ENCODE assay signal across 8 cellular contexts in the genomic region with DNA sequence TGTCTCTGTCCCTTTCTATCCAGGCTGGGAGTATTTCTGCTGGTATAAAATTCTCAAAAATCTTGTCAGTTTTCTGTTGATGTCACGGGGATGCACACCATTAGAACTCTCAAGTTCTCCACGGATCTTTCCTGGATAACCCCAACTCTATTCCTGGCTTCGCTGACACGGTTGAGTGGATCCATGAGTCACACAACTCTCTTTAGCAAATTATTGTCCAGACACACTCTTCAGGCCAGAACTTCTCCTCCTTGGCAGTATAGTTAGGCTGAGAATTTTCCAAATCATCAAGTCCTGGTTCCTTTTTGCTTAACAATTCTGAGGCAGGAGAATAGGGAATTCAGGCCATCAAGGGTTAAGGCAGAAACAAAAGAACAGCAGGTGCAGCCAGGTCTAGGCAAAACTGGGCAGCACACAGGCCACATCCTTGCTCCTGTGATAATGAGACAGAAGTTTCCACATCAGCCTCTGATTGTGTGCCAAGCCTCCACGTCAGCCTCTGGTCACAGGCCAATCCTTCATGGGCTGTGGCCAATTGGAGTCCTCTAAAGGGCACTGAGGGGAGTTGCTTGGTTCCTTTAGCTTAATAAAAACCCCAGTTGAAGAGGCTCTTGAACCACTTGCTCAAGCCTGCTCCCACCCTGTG. TPM values are rescaled to one million over a fixed set of nuclear protein-coding genes. Genes with fewer than 3 reads are reported as not detected.
A peak's percentile ranks its signal among the peaks of the same experiment; 100 is the strongest.
DNase-seq lines count a peak whose midpoint lies in the region; ATAC-seq and TF ChIP-seq lines count a peak whose summit lies in the region.

No MANE protein-coding gene starts in this region.

- no peaks in the 10 kb centered on the region for H3K27me3 Mint-ChIP-seq in activated CD4-positive, alpha-beta T cell treated with anti-CD3 and anti-CD28 coated beads, Interleukin-2, amount 10 ng/mL, durations not matched to agents 24 days and 14 days

- no peaks in the 10 kb centered on the region for H3K9me3 ChIP-seq in HUES64 (ENCODE audit: insufficient read depth, low read depth, low read length)
- H3K9me3 ChIP-seq in adipocyte (ENCODE audit: control insufficient read depth, low read length): no peaks in the 10 kb centered on the region
- no peaks in the 10 kb centered on the region for H3K9me3 ChIP-seq in heart right ventricle

- H3K9me3 Mint-ChIP-seq in activated CD4-positive, alpha-beta T cell treated with anti-CD3 and anti-CD28 coated beads, Interleukin-2, amount 10 ng/mL, durations not matched to agents 24 days and 14 days: no peaks in the 10 kb centered on the region

- WGBS in HUES64: 76% methylated on average over 5 of the region's 5 CpGs
- WGBS in heart right ventricle, 2 donors: 27 to 29% methylated on average over 5 of the region's 5 CpGs

- H3K36me3 ChIP-seq in HUES64 (ENCODE audit: insufficient read depth, low read length) (no peaks in the 10 kb centered on the region), adipocyte (ENCODE audit: control insufficient read depth, insufficient read depth, low read length, severe bottlenecking) (no peaks in the 10 kb centered on the region), heart right ventricle (peaks cover 0 to 6% (median 0%) of the 10 kb centered on the region in 9 donors)

- in situ Hi-C loops in ACHN (cut with HindIII; ENCODE audit: low pct_ligation_motif_present, low pct_unique_long_range_greater_than_20kb, low sequenced_read_pairs): no loop called here

- TF ChIP-seq CTCF in heart right ventricle (IDR thresholded peaks at IDR 0.05): peak in 1 of 9 donors; percentile 4

- peak; percentile 84 to 95 (median 90) for ATAC-seq in heart right ventricle
- ATAC-seq in GM19035 (IDR thresholded peaks at IDR 0.05; ENCODE audit: unreplicated experiment): no peak

- H3K27ac ChIP-seq in HUES64 (ENCODE audit: low read depth, low read length) (no peak overlapping the region), heart right ventricle (peak overlapping the region; percentile 42 to 86 (median 76))

- H3K27me3 ChIP-seq in HUES64 (ENCODE audit: insufficient read depth, low read length): no peaks in the 10 kb centered on the region
- no peaks in the 10 kb centered on the region for H3K27me3 ChIP-seq in adipocyte (replicated peaks; ENCODE audit: control insufficient read depth, insufficient read depth, low read length)
- H3K27me3 ChIP-seq in heart right ventricle: no peaks in the 10 kb centered on the region

- H3K4me3 Mint-ChIP-seq in activated CD4-positive, alpha-beta T cell treated with anti-CD3 and anti-CD28 coated beads, Interleukin-2, amount 10 ng/mL, durations not matched to agents 24 days and 14 days: no peak overlapping the region

- intact Hi-C loops in heart right ventricle (cut with DNase I): loop anchor here in 4 of 10 donors (5.0 to 10.0 kb wide), 3 partner anchors 529 to 537 kb away; no protein-coding TSS in a partner anchor
- intact Hi-C loops in activated CD4-positive, alpha-beta T cell treated with anti-CD3 and anti-CD28 coated beads, Interleukin-2, amount 10 ng/mL, durations not matched to agents 24 days and 14 days (cut with micrococcal nuclease): no loop called here

- H3K4me3 ChIP-seq in HUES64 (ENCODE audit: low read length): no peak overlapping the region
- H3K4me3 ChIP-seq in adipocyte (ENCODE audit: low read length): no peak overlapping the region
- H3K4me3 ChIP-seq in heart right ventricle: no peak overlapping the region

- H3K4me1 ChIP-seq in HUES64 (ENCODE audit: insufficient read depth, low read length) (peaks cover 12% of the 10 kb centered on the region), adipocyte (ENCODE audit: control insufficient read depth, insufficient read depth, low read length) (peaks cover 16% of the 10 kb centered on the region), heart right ventricle (peaks cover 6 to 23% (median 15%) of the 10 kb centered on the region in 9 donors)

- DNase-seq in ACHN (peak; percentile 93), adipocyte (ENCODE audit: low read depth) (peak; percentile 76), heart right ventricle (peak; percentile 85 to 86), renal cortical epithelial cell (ENCODE audit: low read depth) (peak; percentile 96), COLO829 (ENCODE audit: low spot score) (no peak)
- no peak for DNase-seq in activated CD4-positive, alpha-beta T cell treated with anti-CD3 and anti-CD28 coated beads, Interleukin-2, amount 10 ng/mL, durations not matched to agents 24 days and 14 days

- H3K9ac ChIP-seq in HUES64 (ENCODE audit: low read depth, low read length) (peak overlapping the region; percentile 16; the same call in 1 of the 2 replicates), adipocyte (ENCODE audit: low read length) (peak overlapping the region; percentile 28)

- peaks cover 8% of the 10 kb centered on the region for H3K36me3 Mint-ChIP-seq in activated CD4-positive, alpha-beta T cell treated with anti-CD3 and anti-CD28 coated beads, Interleukin-2, amount 10 ng/mL, durations not matched to agents 24 days and 14 days (ENCODE audit: low read depth)

- no peak overlapping the region for H3K27ac Mint-ChIP-seq in activated CD4-positive, alpha-beta T cell treated with anti-CD3 and anti-CD28 coated beads, Interleukin-2, amount 10 ng/mL, durations not matched to agents 24 days and 14 days

- H3K4me1 Mint-ChIP-seq in activated CD4-positive, alpha-beta T cell treated with anti-CD3 and anti-CD28 coated beads, Interleukin-2, amount 10 ng/mL, durations not matched to agents 24 days and 14 days: peaks cover 2% of the 10 kb centered on the region

RNA-seq across cellular contexts. Expression of gene ACAT1, which starts 5.7 kb away (rescaled TPM):
- polyA plus RNA-seq in HUES64 (2013, experiment 1 of 2): 29.4 TPM
- polyA plus RNA-seq in HUES64 (2013, experiment 2 of 2): 32.6 TPM
- total RNA-seq in heart right ventricle: 100 to 1,000 TPM; 219 to 535 (median 412) TPM
- 100 to 1,000 TPM; 158 to 167 TPM for polyA plus RNA-seq in heart right ventricle
- 117 and 159 TPM in 2 replicates for total RNA-seq in renal cortical epithelial cell
- 65.0 and 65.9 TPM in 2 replicates for total RNA-seq in activated CD4-positive, alpha-beta T cell treated with anti-CD3 and anti-CD28 coated beads, Interleukin-2, amount 10 ng/mL, durations not matched to agents 24 days and 14 days

Comparison
In these comparisons a context has a peak if more than half of its experiments do, and no peak if none do; other contexts are left out.
1. DNase-seq: peak in ACHN (single experiment), adipocyte (single experiment), heart right ventricle (2 of 2) and renal cortical epithelial cell (single experiment); none in COLO829 (single experiment) and activated CD4-positive, alpha-beta T cell treated with anti-CD3 and anti-CD28 coated beads, Interleukin-2, amount 10 ng/mL, durations not matched to agents 24 days and 14 days (single experiment).